Comparison of ENCODE assay signal across 1 cellular context in the genomic region with DNA sequence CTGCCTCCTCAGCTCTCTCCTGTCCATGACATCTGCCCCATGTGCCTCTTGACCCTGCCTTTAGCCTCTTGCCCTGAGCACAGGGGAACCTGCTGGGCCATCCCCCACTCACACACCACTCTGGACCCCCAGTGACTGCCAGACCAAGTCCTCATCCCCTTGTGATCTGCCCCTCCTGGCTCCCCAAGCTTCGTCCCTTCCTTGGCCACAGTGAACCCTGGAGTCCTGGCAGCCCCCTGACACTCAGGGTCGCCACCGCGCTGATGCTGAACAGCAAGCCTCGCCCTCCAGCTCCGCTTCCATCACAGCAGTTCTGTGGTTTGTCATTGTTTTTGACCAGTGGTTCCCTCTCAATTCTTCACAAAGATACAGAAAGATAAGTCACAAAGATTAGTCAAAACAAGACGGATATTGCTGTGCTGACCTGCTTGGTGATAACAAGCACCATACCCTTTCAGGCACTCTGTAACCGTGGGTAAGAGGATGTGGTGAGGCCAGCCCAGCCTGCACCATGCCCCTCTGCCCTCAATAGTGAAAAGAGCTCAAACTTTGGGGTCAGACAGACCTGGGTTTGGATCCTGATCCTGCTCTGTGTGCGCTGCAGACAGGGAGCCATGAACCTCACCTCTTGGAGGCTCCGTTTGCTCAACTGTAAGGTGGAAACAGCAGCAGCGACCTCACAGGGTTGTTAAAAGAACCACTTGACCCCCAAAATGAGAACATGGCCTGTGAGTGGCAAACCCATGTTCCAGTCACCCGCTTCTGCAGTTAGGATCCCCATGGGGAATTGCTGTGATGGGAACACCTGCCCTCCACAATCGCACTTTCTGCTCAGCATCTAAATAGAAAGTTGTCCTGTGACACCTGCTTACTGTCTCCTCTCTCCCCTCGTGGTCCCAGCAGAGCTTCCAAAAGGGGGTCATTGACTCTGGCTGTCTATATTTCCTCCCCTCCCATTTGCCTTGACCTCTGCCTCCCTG.
TF ChIP-seq lines count a peak whose summit lies in the region.

No MANE protein-coding gene starts in this region.

TF ChIP-seq in GM12878, 131 proteins besides CTCF, POLR2A, EP300 and RAD21 (continued from another document):
- TF ChIP-seq, protein P1, sequence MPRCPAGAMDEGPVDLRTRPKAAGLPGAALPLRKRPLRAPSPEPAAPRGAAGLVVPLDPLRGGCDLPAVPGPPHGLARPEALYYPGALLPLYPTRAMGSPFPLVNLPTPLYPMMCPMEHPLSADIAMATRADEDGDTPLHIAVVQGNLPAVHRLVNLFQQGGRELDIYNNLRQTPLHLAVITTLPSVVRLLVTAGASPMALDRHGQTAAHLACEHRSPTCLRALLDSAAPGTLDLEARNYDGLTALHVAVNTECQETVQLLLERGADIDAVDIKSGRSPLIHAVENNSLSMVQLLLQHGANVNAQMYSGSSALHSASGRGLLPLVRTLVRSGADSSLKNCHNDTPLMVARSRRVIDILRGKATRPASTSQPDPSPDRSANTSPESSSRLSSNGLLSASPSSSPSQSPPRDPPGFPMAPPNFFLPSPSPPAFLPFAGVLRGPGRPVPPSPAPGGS (IDR thresholded peaks at IDR 0.05; ENCODE audit: borderline replicate concordance, insufficient read depth, low read depth, low read length, poor library complexity, severe bottlenecking), result no peak
- TF ChIP-seq PAX5 (IDR thresholded peaks at IDR 0.05; ENCODE audit: borderline replicate concordance, low read depth, low read length) (peak; percentile 27; the same call in 1 of the 2 replicates), FOS (IDR thresholded peaks at IDR 0.05; ENCODE audit: borderline replicate concordance, extremely low read depth, insufficient read length) (no peak), IRF4 (IDR thresholded peaks at IDR 0.05; ENCODE audit: low read depth, low read length) (peak; percentile 72; the same call in 1 of the 2 replicates), DPF2 (IDR thresholded peaks at IDR 0.05) (peak; percentile 68), EGR1 (IDR thresholded peaks at IDR 0.05; ENCODE audit: borderline replicate concordance in 1 of 2, low read depth in 2 of 2, low read length in 2 of 2) (no peak), SREBF2 (IDR thresholded peaks at IDR 0.05; ENCODE audit: low read length) (no peak), TCF7 (IDR thresholded peaks at IDR 0.05; ENCODE audit: borderline replicate concordance) (no peak), LARP7 (IDR thresholded peaks at IDR 0.05) (0 out of 2 replicates have a peak, but pooled peaks have one; percentile 25), YY1 (IDR thresholded peaks at IDR 0.05; ENCODE audit: low read depth, low read length) (no peak), ZNF207 (IDR thresholded peaks at IDR 0.05; ENCODE audit: borderline replicate concordance) (no peak), CHD4 (IDR thresholded peaks at IDR 0.05) (no peak), IKZF1 (conservative IDR thresholded peaks at IDR 0.05) (peak; percentile 40; the same call in 1 of the 2 replicates), NFYA (IDR thresholded peaks at IDR 0.05; ENCODE audit: borderline replicate concordance, low read depth, low read length) (no peak), HDAC6 (IDR thresholded peaks at IDR 0.05; ENCODE audit: unreplicated experiment) (no peak), JUNB (IDR thresholded peaks at IDR 0.05) (peak; percentile 57), NBN (IDR thresholded peaks at IDR 0.05) (no peak), SP1 (IDR thresholded peaks at IDR 0.05; ENCODE audit: low read depth, low read length) (peak; percentile 21), NR2F1 (conservative IDR thresholded peaks at IDR 0.05) (peak; percentile 72), SMAD1 (IDR thresholded peaks at IDR 0.05; ENCODE audit: low read depth, partially characterized antibody) (no peak), JUND (IDR thresholded peaks at IDR 0.05; ENCODE audit: low read depth, low read length) (peak; percentile 57; the same call in 1 of the 2 replicates), ETV6 (conservative IDR thresholded peaks at IDR 0.05 in 1 of 2, IDR thresholded peaks at IDR 0.05 in 1 of 2; ENCODE audit: borderline replicate concordance in 1 of 2, low read depth in 1 of 2) (peak in 1 of 2 experiments; percentile 59; a peak in 2 of 4 replicates), KAT2A (conservative IDR thresholded peaks at IDR 0.05; ENCODE audit: control insufficient read depth, low read depth, low read length) (no peak), ASH2L (IDR thresholded peaks at IDR 0.05; ENCODE audit: borderline replicate concordance, low read depth) (no peak), EED (IDR thresholded peaks at IDR 0.05; ENCODE audit: low read depth) (0 out of 2 replicates have a peak, but pooled peaks have one; percentile 35), FOXK2 (IDR thresholded peaks at IDR 0.05) (no peak), IKZF2 (IDR thresholded peaks at IDR 0.05) (peak; percentile 27 to 34; a peak in 1 of 4 replicates), RUNX3 (IDR thresholded peaks at IDR 0.05; ENCODE audit: low read length) (peak; percentile 80), MYB (IDR thresholded peaks at IDR 0.05; ENCODE audit: borderline replicate concordance, low read depth, low read length) (no peak), MTA2 (IDR thresholded peaks at IDR 0.05; ENCODE audit: low read depth) (peak; percentile 58), CREM (IDR thresholded peaks at IDR 0.05; ENCODE audit: low read depth) (peak; percentile 40; the same call in 1 of the 2 replicates), POU2F2 (IDR thresholded peaks at IDR 0.05; ENCODE audit: borderline replicate concordance, low read depth, low read length) (no peak), BHLHE40 (IDR thresholded peaks at IDR 0.05; ENCODE audit: borderline replicate concordance in 1 of 2, low read depth in 2 of 2, low read length in 1 of 2) (peak in 1 of 2 experiments; percentile 46; a peak in 1 of 4 replicates), HDGF (IDR thresholded peaks at IDR 0.05) (0 out of 2 replicates have a peak, but pooled peaks have one; percentile 21)
- TF ChIP-seq, protein P2, sequence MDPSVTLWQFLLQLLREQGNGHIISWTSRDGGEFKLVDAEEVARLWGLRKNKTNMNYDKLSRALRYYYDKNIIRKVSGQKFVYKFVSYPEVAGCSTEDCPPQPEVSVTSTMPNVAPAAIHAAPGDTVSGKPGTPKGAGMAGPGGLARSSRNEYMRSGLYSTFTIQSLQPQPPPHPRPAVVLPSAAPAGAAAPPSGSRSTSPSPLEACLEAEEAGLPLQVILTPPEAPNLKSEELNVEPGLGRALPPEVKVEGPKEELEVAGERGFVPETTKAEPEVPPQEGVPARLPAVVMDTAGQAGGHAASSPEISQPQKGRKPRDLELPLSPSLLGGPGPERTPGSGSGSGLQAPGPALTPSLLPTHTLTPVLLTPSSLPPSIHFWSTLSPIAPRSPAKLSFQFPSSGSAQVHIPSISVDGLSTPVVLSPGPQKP (IDR thresholded peaks at IDR 0.05; ENCODE audit: low read depth, low read length), result no peak
- TF ChIP-seq, protein P3, sequence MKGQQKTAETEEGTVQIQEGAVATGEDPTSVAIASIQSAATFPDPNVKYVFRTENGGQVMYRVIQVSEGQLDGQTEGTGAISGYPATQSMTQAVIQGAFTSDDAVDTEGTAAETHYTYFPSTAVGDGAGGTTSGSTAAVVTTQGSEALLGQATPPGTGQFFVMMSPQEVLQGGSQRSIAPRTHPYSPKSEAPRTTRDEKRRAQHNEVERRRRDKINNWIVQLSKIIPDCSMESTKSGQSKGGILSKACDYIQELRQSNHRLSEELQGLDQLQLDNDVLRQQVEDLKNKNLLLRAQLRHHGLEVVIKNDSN (IDR thresholded peaks at IDR 0.05; ENCODE audit: borderline replicate concordance, extremely low read length, insufficient read depth, low read depth, low read length), result no peak
- TF ChIP-seq, protein P4, sequence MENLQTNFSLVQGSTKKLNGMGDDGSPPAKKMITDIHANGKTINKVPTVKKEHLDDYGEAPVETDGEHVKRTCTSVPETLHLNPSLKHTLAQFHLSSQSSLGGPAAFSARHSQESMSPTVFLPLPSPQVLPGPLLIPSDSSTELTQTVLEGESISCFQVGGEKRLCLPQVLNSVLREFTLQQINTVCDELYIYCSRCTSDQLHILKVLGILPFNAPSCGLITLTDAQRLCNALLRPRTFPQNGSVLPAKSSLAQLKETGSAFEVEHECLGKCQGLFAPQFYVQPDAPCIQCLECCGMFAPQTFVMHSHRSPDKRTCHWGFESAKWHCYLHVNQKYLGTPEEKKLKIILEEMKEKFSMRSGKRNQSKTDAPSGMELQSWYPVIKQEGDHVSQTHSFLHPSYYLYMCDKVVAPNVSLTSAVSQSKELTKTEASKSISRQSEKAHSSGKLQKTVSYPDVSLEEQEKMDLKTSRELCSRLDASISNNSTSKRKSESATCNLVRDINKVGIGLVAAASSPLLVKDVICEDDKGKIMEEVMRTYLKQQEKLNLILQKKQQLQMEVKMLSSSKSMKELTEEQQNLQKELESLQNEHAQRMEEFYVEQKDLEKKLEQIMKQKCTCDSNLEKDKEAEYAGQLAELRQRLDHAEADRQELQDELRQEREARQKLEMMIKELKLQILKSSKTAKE (IDR thresholded peaks at IDR 0.05; ENCODE audit: low read depth, poor library complexity, severe bottlenecking), result peak; percentile 22
- TF ChIP-seq, protein P5, sequence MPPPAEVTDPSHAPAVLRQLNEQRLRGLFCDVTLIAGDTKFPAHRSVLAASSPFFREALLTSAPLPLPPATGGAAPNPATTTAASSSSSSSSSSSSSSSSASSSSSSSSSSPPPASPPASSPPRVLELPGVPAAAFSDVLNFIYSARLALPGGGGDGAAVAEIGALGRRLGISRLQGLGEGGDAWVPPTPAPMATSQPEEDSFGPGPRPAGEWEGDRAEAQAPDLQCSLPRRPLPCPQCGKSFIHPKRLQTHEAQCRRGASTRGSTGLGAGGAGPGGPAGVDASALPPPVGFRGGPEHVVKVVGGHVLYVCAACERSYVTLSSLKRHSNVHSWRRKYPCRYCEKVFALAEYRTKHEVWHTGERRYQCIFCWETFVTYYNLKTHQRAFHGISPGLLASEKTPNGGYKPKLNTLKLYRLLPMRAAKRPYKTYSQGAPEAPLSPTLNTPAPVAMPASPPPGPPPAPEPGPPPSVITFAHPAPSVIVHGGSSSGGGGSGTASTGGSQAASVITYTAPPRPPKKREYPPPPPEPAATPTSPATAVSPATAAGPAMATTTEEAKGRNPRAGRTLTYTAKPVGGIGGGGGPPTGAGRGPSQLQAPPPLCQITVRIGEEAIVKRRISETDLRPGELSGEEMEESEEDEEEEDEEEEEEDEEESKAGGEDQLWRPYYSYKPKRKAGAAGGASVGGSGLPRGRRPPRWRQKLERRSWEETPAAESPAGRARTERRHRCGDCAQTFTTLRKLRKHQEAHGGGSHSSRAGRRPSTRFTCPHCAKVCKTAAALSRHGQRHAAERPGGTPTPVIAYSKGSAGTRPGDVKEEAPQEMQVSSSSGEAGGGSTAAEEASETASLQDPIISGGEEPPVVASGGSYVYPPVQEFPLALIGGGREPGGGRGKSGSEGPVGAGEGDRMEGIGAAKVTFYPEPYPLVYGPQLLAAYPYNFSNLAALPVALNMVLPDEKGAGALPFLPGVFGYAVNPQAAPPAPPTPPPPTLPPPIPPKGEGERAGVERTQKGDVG (CRISPR knock-in tag; IDR thresholded peaks at IDR 0.05), result no peak
- TF ChIP-seq, protein P6, sequence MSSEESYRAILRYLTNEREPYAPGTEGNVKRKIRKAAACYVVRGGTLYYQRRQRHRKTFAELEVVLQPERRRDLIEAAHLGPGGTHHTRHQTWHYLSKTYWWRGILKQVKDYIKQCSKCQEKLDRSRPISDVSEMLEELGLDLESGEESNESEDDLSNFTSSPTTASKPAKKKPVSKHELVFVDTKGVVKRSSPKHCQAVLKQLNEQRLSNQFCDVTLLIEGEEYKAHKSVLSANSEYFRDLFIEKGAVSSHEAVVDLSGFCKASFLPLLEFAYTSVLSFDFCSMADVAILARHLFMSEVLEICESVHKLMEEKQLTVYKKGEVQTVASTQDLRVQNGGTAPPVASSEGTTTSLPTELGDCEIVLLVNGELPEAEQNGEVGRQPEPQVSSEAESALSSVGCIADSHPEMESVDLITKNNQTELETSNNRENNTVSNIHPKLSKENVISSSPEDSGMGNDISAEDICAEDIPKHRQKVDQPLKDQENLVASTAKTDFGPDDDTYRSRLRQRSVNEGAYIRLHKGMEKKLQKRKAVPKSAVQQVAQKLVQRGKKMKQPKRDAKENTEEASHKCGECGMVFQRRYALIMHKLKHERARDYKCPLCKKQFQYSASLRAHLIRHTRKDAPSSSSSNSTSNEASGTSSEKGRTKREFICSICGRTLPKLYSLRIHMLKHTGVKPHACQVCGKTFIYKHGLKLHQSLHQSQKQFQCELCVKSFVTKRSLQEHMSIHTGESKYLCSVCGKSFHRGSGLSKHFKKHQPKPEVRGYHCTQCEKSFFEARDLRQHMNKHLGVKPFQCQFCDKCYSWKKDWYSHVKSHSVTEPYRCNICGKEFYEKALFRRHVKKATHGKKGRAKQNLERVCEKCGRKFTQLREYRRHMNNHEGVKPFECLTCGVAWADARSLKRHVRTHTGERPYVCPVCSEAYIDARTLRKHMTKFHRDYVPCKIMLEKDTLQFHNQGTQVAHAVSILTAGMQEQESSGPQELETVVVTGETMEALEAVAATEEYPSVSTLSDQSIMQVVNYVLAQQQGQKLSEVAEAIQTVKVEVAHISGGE (CRISPR knock-in tag; IDR thresholded peaks at IDR 0.05), result no peak
- TF ChIP-seq, protein P7, sequence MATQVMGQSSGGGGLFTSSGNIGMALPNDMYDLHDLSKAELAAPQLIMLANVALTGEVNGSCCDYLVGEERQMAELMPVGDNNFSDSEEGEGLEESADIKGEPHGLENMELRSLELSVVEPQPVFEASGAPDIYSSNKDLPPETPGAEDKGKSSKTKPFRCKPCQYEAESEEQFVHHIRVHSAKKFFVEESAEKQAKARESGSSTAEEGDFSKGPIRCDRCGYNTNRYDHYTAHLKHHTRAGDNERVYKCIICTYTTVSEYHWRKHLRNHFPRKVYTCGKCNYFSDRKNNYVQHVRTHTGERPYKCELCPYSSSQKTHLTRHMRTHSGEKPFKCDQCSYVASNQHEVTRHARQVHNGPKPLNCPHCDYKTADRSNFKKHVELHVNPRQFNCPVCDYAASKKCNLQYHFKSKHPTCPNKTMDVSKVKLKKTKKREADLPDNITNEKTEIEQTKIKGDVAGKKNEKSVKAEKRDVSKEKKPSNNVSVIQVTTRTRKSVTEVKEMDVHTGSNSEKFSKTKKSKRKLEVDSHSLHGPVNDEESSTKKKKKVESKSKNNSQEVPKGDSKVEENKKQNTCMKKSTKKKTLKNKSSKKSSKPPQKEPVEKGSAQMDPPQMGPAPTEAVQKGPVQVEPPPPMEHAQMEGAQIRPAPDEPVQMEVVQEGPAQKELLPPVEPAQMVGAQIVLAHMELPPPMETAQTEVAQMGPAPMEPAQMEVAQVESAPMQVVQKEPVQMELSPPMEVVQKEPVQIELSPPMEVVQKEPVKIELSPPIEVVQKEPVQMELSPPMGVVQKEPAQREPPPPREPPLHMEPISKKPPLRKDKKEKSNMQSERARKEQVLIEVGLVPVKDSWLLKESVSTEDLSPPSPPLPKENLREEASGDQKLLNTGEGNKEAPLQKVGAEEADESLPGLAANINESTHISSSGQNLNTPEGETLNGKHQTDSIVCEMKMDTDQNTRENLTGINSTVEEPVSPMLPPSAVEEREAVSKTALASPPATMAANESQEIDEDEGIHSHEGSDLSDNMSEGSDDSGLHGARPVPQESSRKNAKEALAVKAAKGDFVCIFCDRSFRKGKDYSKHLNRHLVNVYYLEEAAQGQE (IDR thresholded peaks at IDR 0.05; ENCODE audit: low read depth, low read length), result no peak
